ENCODE assay signal across 10 cellular contexts in the genomic region with DNA sequence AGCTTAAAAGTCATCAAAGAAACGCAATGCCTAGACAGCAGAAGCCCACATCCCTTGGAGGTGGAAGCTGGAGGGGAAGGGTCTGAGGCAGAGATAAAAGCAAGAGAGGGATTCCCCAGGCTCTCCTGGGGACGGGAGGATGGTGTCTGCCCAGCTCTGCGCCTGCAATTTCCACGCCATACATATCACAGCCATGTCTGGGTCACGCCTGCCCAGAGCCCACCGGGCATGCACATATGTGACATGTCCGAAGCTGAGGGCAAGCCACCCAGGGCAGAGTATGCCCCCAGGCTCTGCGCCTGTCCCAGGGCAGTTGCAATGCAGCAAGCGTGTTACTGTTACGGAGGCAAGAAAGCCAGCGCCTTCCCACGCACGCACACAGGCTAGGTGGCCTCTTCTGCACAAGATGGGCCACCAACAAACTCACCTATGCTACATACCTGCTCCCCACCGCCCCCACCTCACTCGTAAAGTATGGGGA. TPM values are rescaled to one million over a fixed set of nuclear protein-coding genes. Genes with fewer than 3 reads are reported as not detected.
DNase-seq lines count a peak whose midpoint lies in the region; ATAC-seq, FAIRE-seq and TF ChIP-seq lines count a peak whose summit lies in the region.
"Had no signal": no experiment of that assay in that cellular context is flagged by ENCODE, and none has a peak within 500 bp of the region (broad histone marks: within the 10 kb centered on the region; RNA-seq: fewer than 3 reads in every experiment).

No MANE protein-coding gene starts in this region.

- WGBS in H1 (ENCODE audit: extremely low coverage in 1 of 2, insufficient coverage in 1 of 2, insufficient read length in 1 of 2, insufficient replicate concordance in 2 of 2, low coverage in 1 of 2, low lambda C conversion rate in 2 of 2, missing lambda C conversion rate in 1 of 2), 2 experiments: 0% methylated on average over 5 of the region's 15 CpGs; no CpG with 5 or more reads in 1 of the 2 experiments
- 0% methylated on average over 11 of the region's 15 CpGs for WGBS in mesenchymal stem cell

- ATAC-seq in GM21825 (IDR thresholded peaks at IDR 0.05; ENCODE audit: unreplicated experiment) (no peak), GM18498 (IDR thresholded peaks at IDR 0.05; ENCODE audit: unreplicated experiment) (no peak)

- peak overlapping the region; percentile 62 for H3K4me3 ChIP-seq in HAP-1
- peak overlapping the region; percentile 65 to 82 (median 72) for H3K4me3 ChIP-seq in H1 (ENCODE audit: extremely low read depth in 1 of 4, insufficient read depth in 2 of 4, low read depth in 3 of 4, low read length in 4 of 4)
- H3K4me3 ChIP-seq in mesenchymal stem cell (ENCODE audit: insufficient read depth in 1 of 2, low read depth in 1 of 2, low read length in 2 of 2): peak overlapping the region in 1 of 2 experiments; percentile 67
- H3K4me3 ChIP-seq in skin epidermis: peak overlapping the region in 5 of 7 experiments; percentile 10 to 31 (median 14)

- H3K56ac ChIP-seq in H1 (replicated peaks; ENCODE audit: insufficient read length, low read depth, low read length): no peak overlapping the region

- H3K27ac ChIP-seq in H1 (ENCODE audit: low read depth, low read length): no peak overlapping the region
- no peak overlapping the region for H3K27ac ChIP-seq in mesenchymal stem cell (ENCODE audit: low read length, poor library complexity, severe bottlenecking)
- H3K27ac ChIP-seq in skin epidermis: no peak overlapping the region

- H2BK12ac ChIP-seq in H1 (ENCODE audit: low read depth, low read length) (no peak overlapping the region), mesenchymal stem cell (ENCODE audit: low read length in 2 of 2) (no peak overlapping the region)

- H3K79me1 ChIP-seq in H1 (ENCODE audit: low read depth, low read length) (no peaks in the 10 kb centered on the region), mesenchymal stem cell (replicated peaks; ENCODE audit: low read length, poor library complexity, severe bottlenecking) (no peaks in the 10 kb centered on the region)

- no peak for TF ChIP-seq POLR2A in H1 (IDR thresholded peaks at IDR 0.05; ENCODE audit: control extremely low read depth in 1 of 2, low read depth in 2 of 2, low read length in 2 of 2)

- H3K4me2 ChIP-seq in H1 (ENCODE audit: insufficient read depth in 1 of 2, low read depth in 2 of 2, low read length in 2 of 2): peak overlapping the region; percentile 88 to 99
- peak overlapping the region; percentile 87 for H3K4me2 ChIP-seq in mesenchymal stem cell (ENCODE audit: low read length, poor library complexity, severe bottlenecking)

- in situ Hi-C loops in HAP-1 (cut with MboI; ENCODE audit: low sequenced_read_pairs): no loop called here

- peaks cover 11% of the 10 kb centered on the region for H3K36me3 ChIP-seq in HAP-1 (replicated peaks)
- H3K36me3 ChIP-seq in H1 (ENCODE audit: control insufficient read depth in 2 of 4, insufficient read depth in 4 of 4, low read length in 3 of 4): peaks cover 0 to 14% (median 0%) of the 10 kb centered on the region in 4 experiments; a peak in 1 of 8 replicates
- no peaks in the 10 kb centered on the region for H3K36me3 ChIP-seq in mesenchymal stem cell (ENCODE audit: control insufficient read depth in 1 of 2, insufficient read depth in 2 of 2, low read depth in 1 of 2, low read length in 2 of 2)

- no peak overlapping the region for H2BK20ac ChIP-seq in H1 (ENCODE audit: low read length)

- no peak for TF ChIP-seq RAD21 in H1 (IDR thresholded peaks at IDR 0.05 in 1 of 2, conservative IDR thresholded peaks at IDR 0.05 in 1 of 2; ENCODE audit: low read depth in 2 of 2, low read length in 2 of 2)

- POLR2A ChIA-PET in H1 (lab: Charles Lee; ENCODE audit: partially characterized antibody): interaction anchor here (0.6 to 2.1 kb wide), 8 partner anchors 8 to 518 kb away, joined by 3 to 6 read pairs (median 3); no protein-coding TSS in a partner anchor

- no peak for FAIRE-seq in H1 (lab: Jason Lieb, UNC)
- FAIRE-seq in HTR-8/SVneo (lab: Jason Lieb, UNC): no peak
- FAIRE-seq: colon had no signal

- H3K4me1 ChIP-seq in HAP-1 (peaks cover 5% of the 10 kb centered on the region), H1 (replicated peaks in 1 of 4; ENCODE audit: control insufficient read depth in 3 of 4, insufficient read depth in 4 of 4, low read length in 3 of 4) (no peaks in the 10 kb centered on the region; a peak in 3 of 7 replicates), mesenchymal stem cell (ENCODE audit: control insufficient read depth, insufficient read depth, low read depth, low read length) (peaks cover 9% of the 10 kb centered on the region)

- H2AFZ ChIP-seq in H1 (ENCODE audit: low read length): no peak overlapping the region
- no peak overlapping the region for H2AFZ ChIP-seq in mesenchymal stem cell (ENCODE audit: low read depth, low read length)

- no peak for TF ChIP-seq CTCF in H1 (IDR thresholded peaks at IDR 0.05; ENCODE audit: control extremely low read depth in 1 of 3, insufficient read depth in 1 of 3, low read depth in 1 of 3, low read length in 3 of 3)

- H2BK5ac ChIP-seq in H1 (ENCODE audit: low read depth, low read length) (no peak overlapping the region), mesenchymal stem cell (ENCODE audit: low read depth, low read length, poor library complexity, severe bottlenecking) (no peak overlapping the region)

- H4K91ac ChIP-seq in H1 (replicated peaks; ENCODE audit: insufficient read length, low read length) (no peak overlapping the region), mesenchymal stem cell (ENCODE audit: low read length) (no peak overlapping the region)

- no peak overlapping the region for H3K4ac ChIP-seq in H1 (replicated peaks; ENCODE audit: insufficient read length, low read depth, low read length)
- H3K4ac ChIP-seq in mesenchymal stem cell (ENCODE audit: low read depth in 1 of 2, low read length in 2 of 2): no peak overlapping the region

- no peak overlapping the region for H3K23ac ChIP-seq in H1 (ENCODE audit: insufficient read length)
- H3K23ac ChIP-seq in mesenchymal stem cell (ENCODE audit: low read length in 2 of 2): no peak overlapping the region

- H2AK5ac ChIP-seq in H1 (ENCODE audit: low read depth, low read length): no peak overlapping the region
- H2AK5ac ChIP-seq in mesenchymal stem cell (ENCODE audit: low read length, severe bottlenecking): no peak overlapping the region

- H3K27me3 ChIP-seq in HAP-1 (ENCODE audit: low read depth) (no peaks in the 10 kb centered on the region), H1 (replicated peaks in 1 of 4; ENCODE audit: control insufficient read depth in 3 of 4, extremely low read depth in 1 of 4, insufficient read depth in 3 of 4, low read length in 3 of 4) (no peaks in the 10 kb centered on the region), mesenchymal stem cell (ENCODE audit: control insufficient read depth in 1 of 2, insufficient read depth in 1 of 2, low read length in 2 of 2) (peaks cover 28 to 59% of the 10 kb centered on the region in 2 experiments)

- no peak overlapping the region for H4K8ac ChIP-seq in H1 (ENCODE audit: extremely low read depth, insufficient read depth, low read length)
- H4K8ac ChIP-seq in mesenchymal stem cell (ENCODE audit: low read length): no peak overlapping the region

- H3K14ac ChIP-seq in H1 (ENCODE audit: insufficient read length) (no peak overlapping the region), mesenchymal stem cell (ENCODE audit: low read length in 2 of 2) (no peak overlapping the region)

- H3K9me3 ChIP-seq in HAP-1 (no peaks in the 10 kb centered on the region), H1 (ENCODE audit: insufficient read depth in 2 of 2, low read depth in 1 of 2, low read length in 1 of 2) (no peaks in the 10 kb centered on the region), mesenchymal stem cell (ENCODE audit: control insufficient read depth, low read length) (no peaks in the 10 kb centered on the region)

- TF ChIP-seq EP300 in H1 (IDR thresholded peaks at IDR 0.05; ENCODE audit: borderline replicate concordance in 1 of 2, low read depth in 2 of 2, low read length in 2 of 2): no peak

- H3K9ac ChIP-seq in H1 (replicated peaks in 1 of 4; ENCODE audit: extremely low read depth in 1 of 4, low read depth in 3 of 4, low read length in 3 of 4) (peak overlapping the region in 3 of 4 experiments; percentile 8 to 32 (median 30); a peak in 4 of 7 replicates), mesenchymal stem cell (ENCODE audit: low read length) (no peak overlapping the region)

- H2BK15ac ChIP-seq in H1 (ENCODE audit: low read length) (no peak overlapping the region), mesenchymal stem cell (ENCODE audit: low read depth, poor library complexity, severe bottlenecking) (no peak overlapping the region)

- peaks cover 0 to 28% of the 10 kb centered on the region in 2 experiments; a peak in 2 of 4 replicates for H3K79me2 ChIP-seq in H1 (ENCODE audit: control insufficient read depth in 1 of 2, insufficient read depth in 2 of 2, low read length in 2 of 2)

- CTCF ChIA-PET in H1 (lab: Charles Lee; ENCODE audit: partially characterized antibody): interaction anchor here (0.6 to 1.7 kb wide), 2 partner anchors 11 to 20 kb away, joined by 3 to 5 read pairs; no protein-coding TSS in a partner anchor

- DNase-seq in HAP-1 (ENCODE audit: low spot score in 2 of 2) (peak; percentile 5 to 60), H1 (ENCODE audit: low read depth in 1 of 2, low spot score in 2 of 2) (peak in 1 of 2 experiments; percentile 46), mesenchymal stem cell (no peak), HTR-8/SVneo (ENCODE audit: insufficient read length, low spot score) (no peak), pons (ENCODE audit: low spot score) (no peak)
- DNase-seq: stimulated activated CD4-positive, alpha-beta T cell treated with anti-CD3 and anti-CD28 coated beads, Interleukin-1b, Interleukin-23, amount 100 ng/mL, for 48 hours had no signal

- no peak overlapping the region for H3K18ac ChIP-seq in H1 (ENCODE audit: extremely low read depth, low read length)
- no peak overlapping the region for H3K18ac ChIP-seq in mesenchymal stem cell (ENCODE audit: low read depth in 1 of 2, low read length in 2 of 2)

- H4K5ac ChIP-seq in H1 (ENCODE audit: insufficient read length, low read depth, low read length): no peak overlapping the region

- H2BK120ac ChIP-seq in H1 (replicated peaks; ENCODE audit: low read depth, low read length): no peak overlapping the region
- H2BK120ac ChIP-seq in mesenchymal stem cell (ENCODE audit: low read depth, low read length): no peak overlapping the region

- H3K23me2 ChIP-seq in H1 (ENCODE audit: low read depth, low read length): no peaks in the 10 kb centered on the region

- H4K20me1 ChIP-seq in H1 (replicated peaks in 1 of 2; ENCODE audit: control insufficient read depth in 1 of 2, insufficient read depth in 2 of 2, low read length in 2 of 2): peaks cover 0 to 2% of the 10 kb centered on the region in 2 experiments

RNA-seq across cellular contexts. Expression of gene FGF13, which starts 1.2 kb away (rescaled TPM):
- 34.7 and 36.1 TPM in 2 replicates for total RNA-seq in H1 (2021; fragmentation: NEBNext Ultra II Directional; extraction: Animal tissue kit (Norgen Biotek cat#: 25700))
- polyA plus RNA-seq in H1 (2011; rRNA removed): 6.6 and 10.1 TPM in 2 replicates
- 15.8 TPM for polyA plus RNA-seq in H1 (2011; cell fraction: cytosol; rRNA removed)
- polyA plus RNA-seq in H1 (2011; cell fraction: nucleus; rRNA removed): 5.2 TPM
- 13.5 to 14.4 TPM (median 13.9 TPM) in 4 replicates for polyA plus RNA-seq in H1 (2012, experiment 1 of 2)
- 4.2 TPM for polyA plus RNA-seq in H1 (2012, experiment 2 of 2)
- 35.6 TPM for polyA plus RNA-seq in H1 (2013, experiment 1 of 2)
- 37.0 TPM for polyA plus RNA-seq in H1 (2013, experiment 2 of 2)
- polyA minus RNA-seq in H1 (2011; rRNA and poly(A)+ RNA removed): 8.3 and 9.3 TPM in 2 replicates
- 7.6 TPM for polyA minus RNA-seq in H1 (2011; cell fraction: cytosol; rRNA and poly(A)+ RNA removed)
- polyA minus RNA-seq in H1 (2011; cell fraction: nucleus; rRNA and poly(A)+ RNA removed): 6.3 TPM
- polyA plus RNA-seq in mesenchymal stem cell (2013, experiment 1 of 2): 0.35 TPM
- 0.49 TPM for polyA plus RNA-seq in mesenchymal stem cell (2013, experiment 2 of 2)

Comparison
In these comparisons a context has a peak if more than half of its experiments do, and no peak if none do; other contexts are left out.
1. DNase-seq: peak in HAP-1 (2 of 2); none in mesenchymal stem cell (single experiment), HTR-8/SVneo (single experiment) and pons (single experiment).